ENCODE assay signal across 10 cellular contexts in genomic region chr1:34792868-34793727, GRCh38. TPM values are rescaled to one million over a fixed set of nuclear protein-coding genes. Genes with fewer than 3 reads are reported as not detected.
DNase-seq lines count a peak whose midpoint lies in the region; ATAC-seq and TF ChIP-seq lines count a peak whose summit lies in the region.
"Had no signal": no experiment of that assay in that cellular context is flagged by ENCODE, and none has a peak within 500 bp of the region (broad histone marks: within the 10 kb centered on the region; RNA-seq: fewer than 3 reads in every experiment).

Gene GJA4 (plus strand): TSS chr1:34792999. CDS start chr1:34794214, 1,215 bp downstream.

- peak within 1 kb of the TSS; percentile 71 to 94 for H3K27ac ChIP-seq in coronary artery
- peak within 1 kb of the TSS; percentile 54 to 55 for H3K27ac ChIP-seq in left lung
- peak within 1 kb of the TSS in 4 of 8 donors; percentile 28 to 59 (median 32) for H3K27ac ChIP-seq in spleen
- H3K27ac ChIP-seq in Karpas-422 (ENCODE audit: low read length) = no peak within 1 kb of the TSS

- 12 to 24% (median 13%) methylated on average over 22 to 44 of the region's 45 CpGs for WGBS in spleen, 5 donors

- H3K36me3 ChIP-seq in left lung (peaks cover 0 to 7% of the 10 kb centered on the region in 2 donors), spleen (no peaks in the 10 kb centered on the region), Karpas-422 (ENCODE audit: insufficient read depth, low read length) (no peaks in the 10 kb centered on the region)

- no peaks in the 10 kb centered on the region for H3K9me3 ChIP-seq in left lung
- no peaks in the 10 kb centered on the region for H3K9me3 ChIP-seq in spleen
- no peaks in the 10 kb centered on the region for H3K9me3 ChIP-seq in Karpas-422 (ENCODE audit: low read length)
- H3K9me3 ChIP-seq: mucosa of descending colon had no signal

- no peak within 1 kb of the TSS for H3K4me2 ChIP-seq in Karpas-422 (ENCODE audit: low read depth, low read length, poor library complexity, severe bottlenecking)

- H2AFZ ChIP-seq in Karpas-422 (ENCODE audit: low read length) = no peak within 1 kb of the TSS

- H3K79me2 ChIP-seq in Karpas-422 (ENCODE audit: low read length) = no peaks in the 10 kb centered on the region

- H3K9me2 ChIP-seq in Karpas-422 (replicated peaks; ENCODE audit: insufficient read depth, low read length) = no peaks in the 10 kb centered on the region

- H3K27me3 ChIP-seq in left lung (peaks cover 4 to 38% of the 10 kb centered on the region in 2 donors), spleen (replicated peaks in 1 of 7) (peaks cover 0 to 42% (median 18%) of the 10 kb centered on the region in 7 donors), Karpas-422 (ENCODE audit: low read length) (no peaks in the 10 kb centered on the region)

- TF ChIP-seq CTCF in coronary artery (IDR thresholded peaks at IDR 0.05) (no peak), left lung (IDR thresholded peaks at IDR 0.05) (no peak), spleen (IDR thresholded peaks at IDR 0.05 in 8 of 11, conservative IDR thresholded peaks at IDR 0.05 in 3 of 11) (no peak)

- TF ChIP-seq POLR2A in spleen (IDR thresholded peaks at IDR 0.05) = no peak

- H3K4me3 ChIP-seq in coronary artery (peak within 1 kb of the TSS; percentile 82), left lung (peak within 1 kb of the TSS; percentile 19 to 42), spleen (peak within 1 kb of the TSS; percentile 8 to 60 (median 26)), Karpas-422 (ENCODE audit: low read length) (no peak within 1 kb of the TSS)
- H3K4me3 ChIP-seq: mucosa of descending colon had no signal

- DNase-seq in NCI-H69 (lab: John Stamatoyannopoulos, UW) = peak; percentile 44
- no peak for DNase-seq in coronary artery (ENCODE audit: low spot score)
- peak in 1 of 2 donors; percentile 62 for DNase-seq in left lung
- DNase-seq in spleen = no peak
- no peak for DNase-seq in HT-29 (ENCODE audit: low spot score)
- no peak for DNase-seq in H4 (ENCODE audit: low spot score)
- no peak for DNase-seq in Karpas-422
- DNase-seq: mucosa of descending colon, T1000 had no signal

- H3K9ac ChIP-seq in Karpas-422 (ENCODE audit: low read length) = no peak within 1 kb of the TSS

- 0 out of 2 replicates have a peak, but pooled peaks cover 5% of the 10 kb centered on the region for H4K20me1 ChIP-seq in Karpas-422 (ENCODE audit: insufficient read depth, low read depth, low read length)

- ATAC-seq in left lung = peak; percentile 23
- ATAC-seq in GM19455 (IDR thresholded peaks at IDR 0.05; ENCODE audit: unreplicated experiment) = no peak
- ATAC-seq: mucosa of descending colon had no signal

- intact Hi-C loops in left lung (cut with DNase I) = loop anchor here in 1 of 2 donors (5.0 kb wide), 1 partner anchor 59 kb away; no protein-coding TSS in a partner anchor
- intact Hi-C loops in spleen (cut with DNase I; ENCODE audit: low total_unique reads) = no loop called here

- no peaks in the 10 kb centered on the region for H3K4me1 ChIP-seq in left lung
- peaks cover 0 to 20% (median 13%) of the 10 kb centered on the region in 6 donors for H3K4me1 ChIP-seq in spleen
- peaks cover 27% of the 10 kb centered on the region for H3K4me1 ChIP-seq in Karpas-422 (ENCODE audit: low read length)

RNA-seq across cellular contexts. Expression of gene GJA4, which starts in this region (rescaled TPM):
- total RNA-seq in left lung (10 to 100 TPM; 21.1 to 26.1 TPM), spleen (10 to 100 TPM in 3 of 7 donors, 1 to 10 TPM in 4; 7.6 to 20.6 (median 8.7) TPM)
- 1 to 10 TPM; 1.3 to 7.3 (median 7.0) TPM for polyA plus RNA-seq in spleen
- not detected in 2 replicates for total RNA-seq in HT-29 (2014; rRNA removed; shearing (Covaris generic))
- total RNA-seq in H4 (2014; rRNA removed; shearing (Covaris generic)) = not detected in 2 replicates
- not detected in 2 replicates for total RNA-seq in Karpas-422 (2014; rRNA removed; shearing (Covaris generic); ENCODE audit: low replicate concordance)
